1 cellular context compared by ENCODE assay signal in the genomic region with DNA sequence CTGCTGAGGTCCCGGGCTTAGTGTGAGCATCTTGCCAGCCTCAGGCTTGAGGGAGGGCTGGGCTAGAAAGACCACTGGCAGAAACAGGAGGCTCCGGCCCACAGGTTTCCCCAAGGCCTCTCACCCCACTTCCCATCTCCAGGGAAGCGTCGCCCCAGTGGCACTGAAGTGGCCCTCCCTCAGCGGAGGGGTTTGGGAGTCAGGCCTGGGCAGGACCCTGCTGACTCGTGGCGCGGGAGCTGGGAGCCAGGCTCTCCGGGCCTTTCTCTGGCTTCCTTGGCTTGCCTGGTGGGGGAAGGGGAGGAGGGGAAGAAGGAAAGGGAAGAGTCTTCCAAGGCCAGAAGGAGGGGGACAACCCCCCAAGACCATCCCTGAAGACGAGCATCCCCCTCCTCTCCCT.
TF ChIP-seq lines count a peak whose summit lies in the region.

No MANE protein-coding gene starts in this region.

TF ChIP-seq in HCT116, 20 proteins besides CTCF, POLR2A, EP300 and RAD21 (continued from another document):
- TF ChIP-seq, protein P1, sequence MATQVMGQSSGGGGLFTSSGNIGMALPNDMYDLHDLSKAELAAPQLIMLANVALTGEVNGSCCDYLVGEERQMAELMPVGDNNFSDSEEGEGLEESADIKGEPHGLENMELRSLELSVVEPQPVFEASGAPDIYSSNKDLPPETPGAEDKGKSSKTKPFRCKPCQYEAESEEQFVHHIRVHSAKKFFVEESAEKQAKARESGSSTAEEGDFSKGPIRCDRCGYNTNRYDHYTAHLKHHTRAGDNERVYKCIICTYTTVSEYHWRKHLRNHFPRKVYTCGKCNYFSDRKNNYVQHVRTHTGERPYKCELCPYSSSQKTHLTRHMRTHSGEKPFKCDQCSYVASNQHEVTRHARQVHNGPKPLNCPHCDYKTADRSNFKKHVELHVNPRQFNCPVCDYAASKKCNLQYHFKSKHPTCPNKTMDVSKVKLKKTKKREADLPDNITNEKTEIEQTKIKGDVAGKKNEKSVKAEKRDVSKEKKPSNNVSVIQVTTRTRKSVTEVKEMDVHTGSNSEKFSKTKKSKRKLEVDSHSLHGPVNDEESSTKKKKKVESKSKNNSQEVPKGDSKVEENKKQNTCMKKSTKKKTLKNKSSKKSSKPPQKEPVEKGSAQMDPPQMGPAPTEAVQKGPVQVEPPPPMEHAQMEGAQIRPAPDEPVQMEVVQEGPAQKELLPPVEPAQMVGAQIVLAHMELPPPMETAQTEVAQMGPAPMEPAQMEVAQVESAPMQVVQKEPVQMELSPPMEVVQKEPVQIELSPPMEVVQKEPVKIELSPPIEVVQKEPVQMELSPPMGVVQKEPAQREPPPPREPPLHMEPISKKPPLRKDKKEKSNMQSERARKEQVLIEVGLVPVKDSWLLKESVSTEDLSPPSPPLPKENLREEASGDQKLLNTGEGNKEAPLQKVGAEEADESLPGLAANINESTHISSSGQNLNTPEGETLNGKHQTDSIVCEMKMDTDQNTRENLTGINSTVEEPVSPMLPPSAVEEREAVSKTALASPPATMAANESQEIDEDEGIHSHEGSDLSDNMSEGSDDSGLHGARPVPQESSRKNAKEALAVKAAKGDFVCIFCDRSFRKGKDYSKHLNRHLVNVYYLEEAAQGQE (IDR thresholded peaks at IDR 0.05; ENCODE audit: low read depth): no peak
- TF ChIP-seq, protein P2, sequence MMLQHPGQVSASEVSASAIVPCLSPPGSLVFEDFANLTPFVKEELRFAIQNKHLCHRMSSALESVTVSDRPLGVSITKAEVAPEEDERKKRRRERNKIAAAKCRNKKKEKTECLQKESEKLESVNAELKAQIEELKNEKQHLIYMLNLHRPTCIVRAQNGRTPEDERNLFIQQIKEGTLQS (IDR thresholded peaks at IDR 0.05): no peak
- TF ChIP-seq CBX3 (IDR thresholded peaks at IDR 0.05; ENCODE audit: low read depth): no peak
- no peak for TF ChIP-seq JUND (IDR thresholded peaks at IDR 0.05)
- no peak for TF ChIP-seq POLR2AphosphoS5 (IDR thresholded peaks at IDR 0.05; ENCODE audit: low read depth, low read length)
- TF ChIP-seq ZFX (IDR thresholded peaks at IDR 0.05): no peak
- no peak for TF ChIP-seq EZH2phosphoT487 (IDR thresholded peaks at IDR 0.05; ENCODE audit: borderline replicate concordance)
- no peak for TF ChIP-seq CEBPB (IDR thresholded peaks at IDR 0.05; ENCODE audit: low read depth)
- TF ChIP-seq, protein P3, sequence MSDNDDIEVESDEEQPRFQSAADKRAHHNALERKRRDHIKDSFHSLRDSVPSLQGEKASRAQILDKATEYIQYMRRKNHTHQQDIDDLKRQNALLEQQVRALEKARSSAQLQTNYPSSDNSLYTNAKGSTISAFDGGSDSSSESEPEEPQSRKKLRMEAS (IDR thresholded peaks at IDR 0.05): no peak
- TF ChIP-seq ELF1 (IDR thresholded peaks at IDR 0.05; ENCODE audit: borderline replicate concordance, low read depth): no peak
- TF ChIP-seq EZH2 (IDR thresholded peaks at IDR 0.05): no peak
- no peak for TF ChIP-seq SP1 (IDR thresholded peaks at IDR 0.05; ENCODE audit: low read depth)
- TF ChIP-seq ZNF274 (IDR thresholded peaks at IDR 0.05; ENCODE audit: low read depth, low read length): no peak
- no peak for TF ChIP-seq TCF7L2 (IDR thresholded peaks at IDR 0.05; ENCODE audit: borderline replicate concordance, extremely low read depth, insufficient read depth, insufficient read length)
- no peak for TF ChIP-seq EGR1 (IDR thresholded peaks at IDR 0.05; ENCODE audit: low read depth)
- TF ChIP-seq, protein P4, sequence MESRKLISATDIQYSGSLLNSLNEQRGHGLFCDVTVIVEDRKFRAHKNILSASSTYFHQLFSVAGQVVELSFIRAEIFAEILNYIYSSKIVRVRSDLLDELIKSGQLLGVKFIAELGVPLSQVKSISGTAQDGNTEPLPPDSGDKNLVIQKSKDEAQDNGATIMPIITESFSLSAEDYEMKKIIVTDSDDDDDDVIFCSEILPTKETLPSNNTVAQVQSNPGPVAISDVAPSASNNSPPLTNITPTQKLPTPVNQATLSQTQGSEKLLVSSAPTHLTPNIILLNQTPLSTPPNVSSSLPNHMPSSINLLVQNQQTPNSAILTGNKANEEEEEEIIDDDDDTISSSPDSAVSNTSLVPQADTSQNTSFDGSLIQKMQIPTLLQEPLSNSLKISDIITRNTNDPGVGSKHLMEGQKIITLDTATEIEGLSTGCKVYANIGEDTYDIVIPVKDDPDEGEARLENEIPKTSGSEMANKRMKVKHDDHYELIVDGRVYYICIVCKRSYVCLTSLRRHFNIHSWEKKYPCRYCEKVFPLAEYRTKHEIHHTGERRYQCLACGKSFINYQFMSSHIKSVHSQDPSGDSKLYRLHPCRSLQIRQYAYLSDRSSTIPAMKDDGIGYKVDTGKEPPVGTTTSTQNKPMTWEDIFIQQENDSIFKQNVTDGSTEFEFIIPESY (IDR thresholded peaks at IDR 0.05; ENCODE audit: extremely low read depth, insufficient replicate concordance, low read length): no peak
